ENCODE assay signal across 8 cellular contexts in genomic region chr19:14005381-14006084, GRCh38. TPM values are rescaled to one million over a fixed set of nuclear protein-coding genes. Genes with fewer than 3 reads are reported as not detected.
DNase-seq lines count a peak whose midpoint lies in the region; ATAC-seq, FAIRE-seq and TF ChIP-seq lines count a peak whose summit lies in the region.

No MANE protein-coding gene starts in this region.

- intact Hi-C loops in K562 (cut with micrococcal nuclease), result loop anchor here (2.0 kb wide), 1 partner anchor 53 kb away; the partner anchor contains the start of gene DCAF15

- peak overlapping the region; percentile 100 for H3K27ac ChIP-seq in K562 (ENCODE audit: extremely low read depth, low read depth, low read length)

- TF ChIP-seq EP300 in K562 (IDR thresholded peaks at IDR 0.05; ENCODE audit: low read length), result no peak

- peaks cover 45 to 46% of the 10 kb centered on the region in 2 experiments for H3K4me1 ChIP-seq in K562 (replicated peaks in 1 of 2; ENCODE audit: control insufficient read depth in 2 of 2, insufficient read depth in 2 of 2, low read length in 2 of 2)

- peaks cover 7% of the 10 kb centered on the region; the same call in 1 of the 3 replicates for H3K36me3 ChIP-seq in K562 (ENCODE audit: control insufficient read depth, insufficient read depth, low read length)

- under 1% methylated on average over 14 of the region's 50 CpGs for WGBS in K562 (ENCODE audit: insufficient coverage, low coverage, missing lambda C conversion rate)

- CTCF ChIA-PET in K562 (lab: Yijun Ruan, JAX; ENCODE audit: low intra/inter-chr PET ratio), result interaction anchor here (1.4 kb wide), 1 partner anchor 126 kb away, joined by 4 read pairs; no protein-coding TSS in a partner anchor

- POLR2A ChIA-PET in K562 (lab: Yijun Ruan, JAX), result interaction anchor here (0.6 to 2.3 kb wide), 19 partner anchors 8 to 670 kb away, joined by 3 to 15 read pairs (median 7); partner anchors contain the start of genes DCAF15 and IL27RA

- peak; percentile 25 for ATAC-seq in HG02623 (IDR thresholded peaks at IDR 0.05; ENCODE audit: unreplicated experiment)
- peak; percentile 78 for ATAC-seq in K562
- ATAC-seq in GM21367 (IDR thresholded peaks at IDR 0.05; ENCODE audit: unreplicated experiment), result no peak

- H3K9ac ChIP-seq in K562 (ENCODE audit: insufficient read depth in 1 of 2, low read depth in 2 of 2, low read length in 2 of 2), result peak overlapping the region; percentile 93 to 99

- no peaks in the 10 kb centered on the region for H3K9me3 ChIP-seq in K562 (replicated peaks; ENCODE audit: control insufficient read depth, insufficient read depth, low read depth, low read length)
- H3K9me3 ChIP-seq in iPS-18c (ENCODE audit: control insufficient read depth, insufficient read depth, low read length), result no peaks in the 10 kb centered on the region

- in situ Hi-C loops in G401 (cut with HindIII; ENCODE audit: low sequenced_read_pairs), result no loop called here
- in situ Hi-C loops in K562 (cut with MboI), result no loop called here

- TF ChIP-seq CTCF in K562 (IDR thresholded peaks at IDR 0.05 in 2 of 3, conservative IDR thresholded peaks at IDR 0.05 in 1 of 3; ENCODE audit: insufficient read depth in 2 of 3, low read depth in 1 of 3, low read length in 3 of 3), result no peak

- TSS peak; percentile 65 for BruUV-seq in K562 (replicated peaks; lab: Mats Ljungman, UMichigan)

- DNase-seq in G401 (ENCODE audit: low spot score), result peak; percentile 86
- peak; percentile 5 for DNase-seq in NCI-H2081 treated with DMSO at 0.1 percent for 48 hours (lab: John Stamatoyannopoulos, UW)
- peak; percentile 90 for DNase-seq in UCSD-AML1 (lab: John Stamatoyannopoulos, UW; ENCODE audit: unreplicated experiment)
- DNase-seq in K562 (ENCODE audit: extremely low read depth in 1 of 4, low spot score in 3 of 4), result peak; percentile 92 to 94 (median 93)
- peak; percentile 47 for DNase-seq in skeletal muscle cell (ENCODE audit: low read depth)

- no peaks in the 10 kb centered on the region for H4K20me1 ChIP-seq in K562 (replicated peaks; ENCODE audit: control insufficient read depth, insufficient read depth, low read length)

- TF ChIP-seq POLR2A in K562 (conservative IDR thresholded peaks at IDR 0.05), result 0 out of 2 replicates have a peak, but pooled peaks have one; percentile 25

- peak overlapping the region; percentile 53 for H2AFZ ChIP-seq in K562 (ENCODE audit: low read depth, low read length)

- peak overlapping the region; percentile 82 for H3K4me3 ChIP-seq in K562
- H3K4me3 ChIP-seq in iPS-18c (ENCODE audit: insufficient read depth, low read depth, low read length), result peak overlapping the region; percentile 81
- peak overlapping the region; percentile 72 for H3K4me3 ChIP-seq in skeletal muscle cell (ENCODE audit: low read depth, low read length)

- FAIRE-seq in K562 (lab: Jason Lieb, UNC), result no peak

- peaks cover 45% of the 10 kb centered on the region for H3K79me2 ChIP-seq in K562 (ENCODE audit: control insufficient read depth, insufficient read depth, low read length)

- peak overlapping the region; percentile 98 for H3K4me2 ChIP-seq in K562 (ENCODE audit: insufficient read depth, low read length)

- H3K9me1 ChIP-seq in K562 (ENCODE audit: control insufficient read depth, insufficient read depth, low read length), result no peaks in the 10 kb centered on the region

- TF ChIP-seq RAD21 in K562 (CRISPR knock-in tag; conservative IDR thresholded peaks at IDR 0.05 in 1 of 2, IDR thresholded peaks at IDR 0.05 in 1 of 2), result no peak

- no peaks in the 10 kb centered on the region for H3K27me3 ChIP-seq in K562 (ENCODE audit: control insufficient read depth in 2 of 2, insufficient read depth in 2 of 2, low read length in 2 of 2)

RNA-seq across cellular contexts. Expression of gene RFX1, which starts 0.6 kb away (rescaled TPM):
- 1.8 and 6.0 TPM in 2 replicates for total RNA-seq in G401 (2014; rRNA removed; shearing (Covaris generic))
- total RNA-seq in K562 (2011; cell fraction: chromatin; rRNA removed; ENCODE audit: low replicate concordance), result 5.5 and 14.4 TPM in 2 replicates
- total RNA-seq in K562 (2011; cell fraction: nucleolus; rRNA removed), result 12.2 and 13.2 TPM in 2 replicates
- 7.8 and 8.1 TPM in 2 replicates for total RNA-seq in K562 (2011; cell fraction: nucleoplasm; rRNA removed)
- total RNA-seq in K562 (2014; rRNA removed) (3.1 and 4.0 TPM in 2 replicates), K562 (2014; rRNA removed; fragmentation: Illumina TruSeq; extraction: Trizol) (0.22 and 0.40 TPM in 2 replicates), K562 (2015; rRNA removed; fragmentation: Illumina TruSeq; extraction: Trizol) (1.2 and 1.4 TPM in 2 replicates), K562 (2021) (17.9 and 19.3 TPM in 2 replicates)
- polyA plus RNA-seq in K562 (2011; rRNA removed) (0.95 and 1.4 TPM in 2 replicates), K562 (2014; fragmentation: Illumina TruSeq; extraction: Trizol) (1.7 and 4.7 TPM in 2 replicates), K562 (2014; fragmentation: Nextera tagmentation; extraction: Ambion mirVana) (under 1 TPM; 0.14 to 0.25 TPM), K562 (2014; rRNA removed) (3.8 and 4.8 TPM in 2 replicates)
- 0.60 and 1.4 TPM in 2 replicates for polyA plus RNA-seq in K562 (2011; cell fraction: cytosol; rRNA removed)
- 5.3 and 11.1 TPM in 2 replicates for polyA plus RNA-seq in K562 (2011; cell fraction: nucleus; rRNA removed)
- 9.7 and 10.4 TPM in 2 replicates for polyA plus RNA-seq in K562 (2012)
- 0.35 and 0.36 TPM in 2 replicates for polyA minus RNA-seq in K562 (2011; rRNA and poly(A)+ RNA removed)
- 5.1 and 12.7 TPM in 2 replicates for polyA minus RNA-seq in K562 (2011; cell fraction: cytosol; rRNA and poly(A)+ RNA removed)
- polyA minus RNA-seq in K562 (2011; cell fraction: nucleus; rRNA and poly(A)+ RNA removed), result 4.2 and 5.9 TPM in 2 replicates

RNA-seq across cellular contexts. Expression of gene RLN3, which starts 22.4 kb away (rescaled TPM):
- total RNA-seq in G401 (2014; rRNA removed; shearing (Covaris generic)), result not detected in 2 replicates
- not detected in 2 replicates for total RNA-seq in K562 (2011; cell fraction: chromatin; rRNA removed; ENCODE audit: low replicate concordance)
- 0.92 TPM in 1 of 2 replicates, not detected in the other for total RNA-seq in K562 (2011; cell fraction: nucleolus; rRNA removed)
- total RNA-seq in K562 (2011; cell fraction: nucleoplasm; rRNA removed), result not detected in 2 replicates
- total RNA-seq in K562 (2014; rRNA removed), result 1.1 TPM in 1 of 2 replicates, not detected in the other
- not detected in 2 replicates for total RNA-seq in K562 (2014; rRNA removed; fragmentation: Illumina TruSeq; extraction: Trizol)
- total RNA-seq in K562 (2015; rRNA removed; fragmentation: Illumina TruSeq; extraction: Trizol), result not detected in 2 replicates
- total RNA-seq in K562 (2021), result 0.31 TPM in 1 of 2 replicates, not detected in the other
- polyA plus RNA-seq in K562 (2011; rRNA removed), result 0.71 TPM in 1 of 2 replicates, not detected in the other
- polyA plus RNA-seq in K562 (2011; cell fraction: cytosol; rRNA removed), result 0.27 and 2.5 TPM in 2 replicates
- 0.57 TPM in 1 of 2 replicates, not detected in the other for polyA plus RNA-seq in K562 (2011; cell fraction: nucleus; rRNA removed)
- polyA plus RNA-seq in K562 (2012), result 0.26 and 0.57 TPM in 2 replicates
- not detected in 2 replicates for polyA plus RNA-seq in K562 (2014; fragmentation: Illumina TruSeq; extraction: Trizol)
- polyA plus RNA-seq in K562 (2014; fragmentation: Nextera tagmentation; extraction: Ambion mirVana), result not detected
- 0.38 and 1.2 TPM in 2 replicates for polyA plus RNA-seq in K562 (2014; rRNA removed)
- not detected in 2 replicates for polyA minus RNA-seq in K562 (2011; rRNA and poly(A)+ RNA removed)
- polyA minus RNA-seq in K562 (2011; cell fraction: cytosol; rRNA and poly(A)+ RNA removed), result not detected in 2 replicates
- polyA minus RNA-seq in K562 (2011; cell fraction: nucleus; rRNA and poly(A)+ RNA removed), result not detected in 2 replicates

RNA-seq across cellular contexts. Expression of gene IL27RA, which starts 26.0 kb away (rescaled TPM):
- total RNA-seq in G401 (2014; rRNA removed; shearing (Covaris generic)), result 28.1 and 32.5 TPM in 2 replicates
- 10.9 and 28.8 TPM in 2 replicates for total RNA-seq in K562 (2011; cell fraction: chromatin; rRNA removed; ENCODE audit: low replicate concordance)
- 34.2 and 45.7 TPM in 2 replicates for total RNA-seq in K562 (2011; cell fraction: nucleolus; rRNA removed)
- total RNA-seq in K562 (2011; cell fraction: nucleoplasm; rRNA removed), result 19.0 and 24.8 TPM in 2 replicates
- total RNA-seq in K562 (2014; rRNA removed) (11.6 and 12.6 TPM in 2 replicates), K562 (2014; rRNA removed; fragmentation: Illumina TruSeq; extraction: Trizol) (6.3 and 7.0 TPM in 2 replicates), K562 (2015; rRNA removed; fragmentation: Illumina TruSeq; extraction: Trizol) (8.6 and 8.8 TPM in 2 replicates), K562 (2021) (15.2 and 15.9 TPM in 2 replicates)
- polyA plus RNA-seq in K562 (2011; rRNA removed) (14.1 and 15.9 TPM in 2 replicates), K562 (2014; fragmentation: Illumina TruSeq; extraction: Trizol) (12.5 and 13.3 TPM in 2 replicates), K562 (2014; fragmentation: Nextera tagmentation; extraction: Ambion mirVana) (1 to 10 TPM; 1.9 to 2.1 TPM), K562 (2014; rRNA removed) (10.6 and 12.0 TPM in 2 replicates)
- polyA plus RNA-seq in K562 (2011; cell fraction: cytosol; rRNA removed), result 9.7 and 22.4 TPM in 2 replicates
- 7.8 and 13.8 TPM in 2 replicates for polyA plus RNA-seq in K562 (2011; cell fraction: nucleus; rRNA removed)
- polyA plus RNA-seq in K562 (2012), result 12.8 and 16.0 TPM in 2 replicates
- polyA minus RNA-seq in K562 (2011; rRNA and poly(A)+ RNA removed), result 4.5 and 7.4 TPM in 2 replicates
- 5.3 and 8.4 TPM in 2 replicates for polyA minus RNA-seq in K562 (2011; cell fraction: cytosol; rRNA and poly(A)+ RNA removed)
- polyA minus RNA-seq in K562 (2011; cell fraction: nucleus; rRNA and poly(A)+ RNA removed), result 2.8 and 3.9 TPM in 2 replicates

RNA-seq across cellular contexts. Expression of gene DCAF15, which starts 53.2 kb away (rescaled TPM):
- 33.2 and 38.2 TPM in 2 replicates for total RNA-seq in G401 (2014; rRNA removed; shearing (Covaris generic))
- total RNA-seq in K562 (2011; cell fraction: chromatin; rRNA removed; ENCODE audit: low replicate concordance), result 49.6 and 162 TPM in 2 replicates
- 148 and 149 TPM in 2 replicates for total RNA-seq in K562 (2011; cell fraction: nucleolus; rRNA removed)
- 55.0 and 76.5 TPM in 2 replicates for total RNA-seq in K562 (2011; cell fraction: nucleoplasm; rRNA removed)
- total RNA-seq in K562 (2014; rRNA removed), result 37.0 and 39.4 TPM in 2 replicates
- total RNA-seq in K562 (2014; rRNA removed; fragmentation: Illumina TruSeq; extraction: Trizol), result 10.4 and 13.6 TPM in 2 replicates
- 22.5 and 24.0 TPM in 2 replicates for total RNA-seq in K562 (2015; rRNA removed; fragmentation: Illumina TruSeq; extraction: Trizol)
- 63.2 and 68.5 TPM in 2 replicates for total RNA-seq in K562 (2021)
- 27.7 and 46.8 TPM in 2 replicates for polyA plus RNA-seq in K562 (2011; rRNA removed)
- polyA plus RNA-seq in K562 (2011; cell fraction: cytosol; rRNA removed), result 28.8 and 44.6 TPM in 2 replicates
- 228 and 347 TPM in 2 replicates for polyA plus RNA-seq in K562 (2011; cell fraction: nucleus; rRNA removed)
- 50.0 and 68.0 TPM in 2 replicates for polyA plus RNA-seq in K562 (2012)
- 31.0 and 55.5 TPM in 2 replicates for polyA plus RNA-seq in K562 (2014; fragmentation: Illumina TruSeq; extraction: Trizol)
- under 1 TPM; 0.17 to 0.56 TPM for polyA plus RNA-seq in K562 (2014; fragmentation: Nextera tagmentation; extraction: Ambion mirVana)
- polyA plus RNA-seq in K562 (2014; rRNA removed), result 52.5 and 56.2 TPM in 2 replicates
- 14.2 and 17.7 TPM in 2 replicates for polyA minus RNA-seq in K562 (2011; rRNA and poly(A)+ RNA removed)
- 19.0 and 22.3 TPM in 2 replicates for polyA minus RNA-seq in K562 (2011; cell fraction: cytosol; rRNA and poly(A)+ RNA removed)
- polyA minus RNA-seq in K562 (2011; cell fraction: nucleus; rRNA and poly(A)+ RNA removed), result 42.0 and 54.3 TPM in 2 replicates

RNA-seq across cellular contexts. Expression of gene PALM3, which starts 56.3 kb away (rescaled TPM):
- total RNA-seq in G401 (2014; rRNA removed; shearing (Covaris generic)), result 14.8 and 23.1 TPM in 2 replicates
- total RNA-seq in K562 (2011; cell fraction: chromatin; rRNA removed; ENCODE audit: low replicate concordance), result 0.53 and 0.76 TPM in 2 replicates
- 0.33 and 0.92 TPM in 2 replicates for total RNA-seq in K562 (2011; cell fraction: nucleolus; rRNA removed)
- total RNA-seq in K562 (2011; cell fraction: nucleoplasm; rRNA removed), result 0.73 and 0.99 TPM in 2 replicates
- total RNA-seq in K562 (2014; rRNA removed) (8.2 and 8.9 TPM in 2 replicates), K562 (2014; rRNA removed; fragmentation: Illumina TruSeq; extraction: Trizol) (2.5 and 2.8 TPM in 2 replicates), K562 (2015; rRNA removed; fragmentation: Illumina TruSeq; extraction: Trizol) (3.3 and 3.7 TPM in 2 replicates), K562 (2021) (7.6 and 9.3 TPM in 2 replicates)
- polyA plus RNA-seq in K562 (2011; rRNA removed) (2.3 and 2.9 TPM in 2 replicates), K562 (2014; fragmentation: Illumina TruSeq; extraction: Trizol) (7.4 and 10.8 TPM in 2 replicates), K562 (2014; fragmentation: Nextera tagmentation; extraction: Ambion mirVana) (under 1 TPM; 0.07 to 0.29 TPM), K562 (2014; rRNA removed) (8.9 and 12.1 TPM in 2 replicates)
- polyA plus RNA-seq in K562 (2011; cell fraction: cytosol; rRNA removed), result 2.1 and 6.1 TPM in 2 replicates
- polyA plus RNA-seq in K562 (2011; cell fraction: nucleus; rRNA removed), result 1.1 and 2.9 TPM in 2 replicates
- polyA plus RNA-seq in K562 (2012), result 2.0 and 13.9 TPM in 2 replicates
- polyA minus RNA-seq in K562 (2011; rRNA and poly(A)+ RNA removed), result 0.39 and 1.3 TPM in 2 replicates
- 0.91 and 1.4 TPM in 2 replicates for polyA minus RNA-seq in K562 (2011; cell fraction: cytosol; rRNA and poly(A)+ RNA removed)
- 0.27 and 0.56 TPM in 2 replicates for polyA minus RNA-seq in K562 (2011; cell fraction: nucleus; rRNA and poly(A)+ RNA removed)

Comparison
In these comparisons a context has a peak if more than half of its experiments do, and no peak if none do; other contexts are left out.
1. DNase-seq: peak in every context shown above with its lines; median percentile 93 in K562; 90 in UCSD-AML1; 86 in G401; 47 in skeletal muscle cell; 5 in NCI-H2081 treated with DMSO at 0.1 percent for 48 hours.